In the genomic region with DNA sequence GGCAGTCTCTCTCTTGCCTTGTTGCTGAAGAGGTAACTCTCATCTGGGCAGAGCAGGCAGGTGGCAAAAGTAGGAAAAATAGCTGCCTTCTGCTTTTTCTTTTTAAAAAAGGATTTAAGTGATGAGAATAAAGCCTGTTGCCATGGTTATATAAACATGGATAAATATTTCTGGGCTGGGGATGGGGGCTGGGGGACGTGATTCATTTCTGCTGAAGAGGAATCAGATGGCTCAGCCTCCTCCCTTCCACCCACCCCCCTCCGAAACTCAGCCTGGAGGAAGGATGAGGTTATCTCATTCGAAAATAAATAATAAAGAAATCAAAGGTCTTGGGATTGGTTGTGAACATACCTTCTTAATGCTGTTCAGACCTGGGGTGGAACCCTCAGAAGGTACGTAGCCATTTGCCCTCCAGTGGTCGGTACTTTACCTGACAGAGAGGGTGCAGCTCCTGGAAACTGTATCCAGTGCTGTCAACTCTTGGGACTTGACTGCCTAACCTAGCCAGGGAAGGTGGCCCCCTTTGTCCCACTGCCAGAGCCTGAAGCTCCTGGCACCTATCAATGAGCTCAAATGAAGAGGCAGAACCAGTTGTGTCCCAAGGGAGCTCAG, we compare ENCODE assay signal across 18 cellular contexts. TPM values are rescaled to one million over a fixed set of nuclear protein-coding genes. Genes with fewer than 3 reads are reported as not detected.
A peak's percentile ranks its signal among the peaks of the same experiment; 100 is the strongest.
DNase-seq lines count a peak whose midpoint lies in the region; ATAC-seq lines count a peak whose summit lies in the region.
"Had no signal": no experiment of that assay in that cellular context is flagged by ENCODE, and none has a peak within 500 bp of the region (broad histone marks: within the 10 kb centered on the region; RNA-seq: fewer than 3 reads in every experiment).

No MANE protein-coding gene starts in this region.

- no peak overlapping the region for H3K9ac ChIP-seq in mesendoderm (ENCODE audit: low read length)

- WGBS in mesendoderm (ENCODE audit: extremely low coverage, insufficient coverage, low lambda C conversion rate) = no CpG with 5 or more reads among the region's 5 CpGs

- no peak for ATAC-seq in HG02938 (IDR thresholded peaks at IDR 0.05; ENCODE audit: unreplicated experiment)

- H3K36me3 ChIP-seq in SJSA1 (no peaks in the 10 kb centered on the region; the same call in 1 of the 2 replicates), mesendoderm (ENCODE audit: control insufficient read depth, insufficient read depth, low read length) (no peaks in the 10 kb centered on the region)
- H3K36me3 ChIP-seq: vagina had no signal

- no peak overlapping the region for H3K4me2 ChIP-seq in mesendoderm (ENCODE audit: low read length)

- H4K8ac ChIP-seq in mesendoderm (ENCODE audit: low read depth, low read length) = no peak overlapping the region

- H3K4me1 ChIP-seq in SJSA1 (replicated peaks) = peaks cover 46% of the 10 kb centered on the region
- peaks cover under 1% of the 10 kb centered on the region for H3K4me1 ChIP-seq in mesendoderm (ENCODE audit: control insufficient read depth, low read depth, low read length)

- H3K27ac ChIP-seq in SJSA1 (peak overlapping the region; percentile 38; the same call in 1 of the 2 replicates), mesendoderm (ENCODE audit: low read depth, low read length) (no peak overlapping the region)
- H3K27ac ChIP-seq: C4-2B, vagina had no signal

- DNase-seq in activated CD8-positive, alpha-beta memory T cell treated with anti-CD3 and anti-CD28 coated beads for 24 hours = peak; percentile 46
- no peak for DNase-seq in activated CD8-positive, alpha-beta memory T cell treated with anti-CD3 and anti-CD28 coated beads, Interleukin-2, amount 50 U/mL, for 4 hours
- DNase-seq in SJSA1 (ENCODE audit: low read depth in 1 of 2, low spot score in 2 of 2) (peak in 1 of 2 experiments; percentile 31), ecto neural progenitor cell (ENCODE audit: low spot score) (peak; percentile 16), mesendoderm (peak; percentile 31), cerebellar cortex (ENCODE audit: low spot score) (no peak), SIG-M5 (lab: John Stamatoyannopoulos, UW) (no peak)
- DNase-seq: activated CD4-positive, alpha-beta T cell treated with anti-CD3 and anti-CD28 coated beads for 1 hour; activated gamma-delta T cell; DMS 273 treated with DMSO at 0.1 percent for 48 hours; KBM-7; MV-4-11; NCI-H187; NCI-H446 had no signal

- no peak overlapping the region for H2BK5ac ChIP-seq in mesendoderm (ENCODE audit: low read length)

- no peak overlapping the region for H2AK5ac ChIP-seq in mesendoderm (ENCODE audit: low read length)

- H4K5ac ChIP-seq in mesendoderm (ENCODE audit: low read length) = no peak overlapping the region

- no peak overlapping the region for H3K56ac ChIP-seq in mesendoderm (ENCODE audit: low read length)

- H3K4ac ChIP-seq in mesendoderm (ENCODE audit: low read depth, low read length) = no peak overlapping the region

- no peaks in the 10 kb centered on the region for H3K79me2 ChIP-seq in mesendoderm (ENCODE audit: control insufficient read depth, insufficient read depth, low read length)

- H2BK15ac ChIP-seq in mesendoderm (replicated peaks; ENCODE audit: low read depth) = no peak overlapping the region

- H3K23ac ChIP-seq in mesendoderm (ENCODE audit: low read length) = no peak overlapping the region

- no peak overlapping the region for H2BK120ac ChIP-seq in mesendoderm (ENCODE audit: low read depth, low read length)

- H3K4me3 ChIP-seq in SJSA1 = no peak overlapping the region
- no peak overlapping the region for H3K4me3 ChIP-seq in mesendoderm (ENCODE audit: low read length)
- H3K4me3 ChIP-seq: vagina had no signal

- no peak overlapping the region for H3K18ac ChIP-seq in mesendoderm (ENCODE audit: low read length)

- H3K27me3 ChIP-seq in SJSA1 (replicated peaks) (no peaks in the 10 kb centered on the region), mesendoderm (ENCODE audit: insufficient read depth, low read length, poor library complexity) (no peaks in the 10 kb centered on the region)
- H3K27me3 ChIP-seq: vagina had no signal

- no peaks in the 10 kb centered on the region for H3K79me1 ChIP-seq in mesendoderm (ENCODE audit: low read length)

- H3K9me3 ChIP-seq in SJSA1 (replicated peaks) = no peaks in the 10 kb centered on the region
- H3K9me3 ChIP-seq: vagina had no signal

RNA-seq across cellular contexts. Expression of a gene that starts 3.8 kb away (rescaled TPM):
- 3.4 and 5.4 TPM in 2 replicates for total RNA-seq in SJSA1 (2014; rRNA removed; shearing (Covaris generic))
- polyA plus RNA-seq in mesendoderm (2013, experiment 1 of 2) = 0.70 TPM
- polyA plus RNA-seq in mesendoderm (2013, experiment 2 of 2) = 0.92 TPM
- total RNA-seq: A172 had no signal

RNA-seq across cellular contexts. Expression of a gene that starts 12.7 kb away (rescaled TPM):
- 22.8 and 37.8 TPM in 2 replicates for total RNA-seq in SJSA1 (2014; rRNA removed; shearing (Covaris generic))
- 19.7 TPM for polyA plus RNA-seq in mesendoderm (2013, experiment 1 of 2)
- polyA plus RNA-seq in mesendoderm (2013, experiment 2 of 2) = 20.0 TPM

Comparison
In these comparisons a context has a peak if more than half of its experiments do, and no peak if none do; other contexts are left out.
1. DNase-seq: peak in activated CD8-positive, alpha-beta memory T cell treated with anti-CD3 and anti-CD28 coated beads for 24 hours (single experiment), ecto neural progenitor cell (single experiment) and mesendoderm (single experiment); none in activated CD8-positive, alpha-beta memory T cell treated with anti-CD3 and anti-CD28 coated beads, Interleukin-2, amount 50 U/mL, for 4 hours (single experiment), cerebellar cortex (single experiment) and SIG-M5 (single experiment).